In genomic region chr6:27809939-27810767, GRCh38 we compare ENCODE assay signal across 1 cellular context.
TF ChIP-seq lines count a peak whose summit lies in the region.

No MANE protein-coding gene starts in this region.

TF ChIP-seq in K562, 482 proteins besides CTCF, POLR2A, EP300 and RAD21 (continued from another document and continues in another):
- TF ChIP-seq ZBTB43 (CRISPR knock-in tag; IDR thresholded peaks at IDR 0.05) (peak; percentile 93), PHTF2 (CRISPR knock-in tag; IDR thresholded peaks at IDR 0.05) (peak; percentile 54; the same call in 1 of the 2 replicates), DNMT1 (IDR thresholded peaks at IDR 0.05) (no peak), ESRRA (IDR thresholded peaks at IDR 0.05; ENCODE audit: borderline replicate concordance, low read depth) (peak; percentile 39; the same call in 1 of the 2 replicates), ZEB2 (IDR thresholded peaks at IDR 0.05) (peak; percentile 62; the same call in 1 of the 2 replicates), NR3C1 (CRISPR knock-in tag; IDR thresholded peaks at IDR 0.05) (no peak), BRF2 (IDR thresholded peaks at IDR 0.05; ENCODE audit: borderline replicate concordance, insufficient read depth, insufficient read length) (no peak), PTRF (tag; IDR thresholded peaks at IDR 0.05) (no peak), GABPB2 (CRISPR knock-in tag; conservative IDR thresholded peaks at IDR 0.05) (peak; percentile 78; the same call in 1 of the 2 replicates), SMAD3 (CRISPR knock-in tag; conservative IDR thresholded peaks at IDR 0.05) (no peak), CLOCK (CRISPR knock-in tag; IDR thresholded peaks at IDR 0.05; ENCODE audit: borderline replicate concordance) (no peak), NFIX (CRISPR knock-in tag; IDR thresholded peaks at IDR 0.05; ENCODE audit: low read depth) (no peak), BACH1 (tag; IDR thresholded peaks at IDR 0.05) (no peak), BRCA1 (IDR thresholded peaks at IDR 0.05) (no peak), BRCA1 (CRISPR knock-in tag; IDR thresholded peaks at IDR 0.05) (0 out of 2 replicates have a peak, but pooled peaks have one; percentile 38), MEF2A (IDR thresholded peaks at IDR 0.05; ENCODE audit: control insufficient read depth, low read depth, low read length) (no peak), TEAD2 (tag; IDR thresholded peaks at IDR 0.05) (no peak), ARID3A (IDR thresholded peaks at IDR 0.05; ENCODE audit: borderline replicate concordance, low read depth, low read length) (0 out of 2 replicates have a peak, but pooled peaks have one; percentile 36), ZNF551 (CRISPR knock-in tag; IDR thresholded peaks at IDR 0.05) (0 out of 2 replicates have a peak, but pooled peaks have one; percentile 25), ZNF668 (CRISPR knock-in tag; IDR thresholded peaks at IDR 0.05) (no peak; the same call in 1 of the 2 replicates), TBL1XR1 (IDR thresholded peaks at IDR 0.05; ENCODE audit: low read length in 2 of 2) (no peak; a peak in 2 of 4 replicates), DMBX1 (CRISPR knock-in tag; IDR thresholded peaks at IDR 0.05; ENCODE audit: borderline replicate concordance) (peak; percentile 64), ELK3 (CRISPR knock-in tag; IDR thresholded peaks at IDR 0.05) (no peak), E2F6 (IDR thresholded peaks at IDR 0.05; ENCODE audit: borderline replicate concordance in 1 of 2, extremely low read depth in 1 of 2, insufficient read depth in 1 of 2, insufficient read length in 1 of 2, low read depth in 1 of 2, low read length in 1 of 2, poor library complexity in 1 of 2, severe bottlenecking in 1 of 2) (peak; percentile 13 to 33), GTF2F1 (IDR thresholded peaks at IDR 0.05; ENCODE audit: low read depth, low read length) (peak; percentile 96), ATF3 (IDR thresholded peaks at IDR 0.05) (no peak), ATF3 (CRISPR knock-in tag; conservative IDR thresholded peaks at IDR 0.05) (peak; percentile 76), POLR2B (IDR thresholded peaks at IDR 0.05; ENCODE audit: low read depth, partially characterized antibody) (peak; percentile 99), GATAD2B (IDR thresholded peaks at IDR 0.05; ENCODE audit: borderline replicate concordance) (no peak), JUN (IDR thresholded peaks at IDR 0.05; ENCODE audit: borderline replicate concordance, low read depth, low read length) (peak; percentile 29; the same call in 1 of the 2 replicates), JUN (CRISPR knock-in tag; IDR thresholded peaks at IDR 0.05; ENCODE audit: borderline replicate concordance) (peak; percentile 77; the same call in 1 of the 2 replicates), ADNP (tag; IDR thresholded peaks at IDR 0.05) (no peak), FOXA3 (CRISPR knock-in tag; conservative IDR thresholded peaks at IDR 0.05 in 1 of 2, IDR thresholded peaks at IDR 0.05 in 1 of 2) (peak in 1 of 2 experiments; percentile 37; a peak in 1 of 4 replicates), ZZZ3 (IDR thresholded peaks at IDR 0.05) (no peak), ZNF217 (CRISPR knock-in tag; IDR thresholded peaks at IDR 0.05) (no peak), MCM5 (IDR thresholded peaks at IDR 0.05; ENCODE audit: low read depth) (no peak), SRSF1 (IDR thresholded peaks at IDR 0.05; ENCODE audit: low read depth, low read length) (0 out of 2 replicates have a peak, but pooled peaks have one; percentile 86), NR2C2 (CRISPR knock-in tag; IDR thresholded peaks at IDR 0.05) (peak; percentile 88), NR2C2 (tag; IDR thresholded peaks at IDR 0.05) (no peak), CHCHD3 (CRISPR knock-in tag; IDR thresholded peaks at IDR 0.05) (peak; percentile 96), ZBTB12 (CRISPR knock-in tag; IDR thresholded peaks at IDR 0.05) (no peak), HMBOX1 (IDR thresholded peaks at IDR 0.05) (no peak), RAD51 (IDR thresholded peaks at IDR 0.05; ENCODE audit: borderline replicate concordance, low read depth) (no peak), CREM (IDR thresholded peaks at IDR 0.05; ENCODE audit: low read depth) (peak; percentile 54), ZSCAN32 (CRISPR knock-in tag; IDR thresholded peaks at IDR 0.05) (no peak), SAP30 (IDR thresholded peaks at IDR 0.05; ENCODE audit: borderline replicate concordance, insufficient read depth, low read depth, low read length, poor library complexity, severe bottlenecking) (peak; percentile 70), ZKSCAN1 (IDR thresholded peaks at IDR 0.05; ENCODE audit: low read depth, low read length) (peak; percentile 83), ZNF77 (CRISPR knock-in tag; IDR thresholded peaks at IDR 0.05) (no peak), ZBTB49 (CRISPR knock-in tag; IDR thresholded peaks at IDR 0.05; ENCODE audit: borderline replicate concordance) (no peak; the same call in 1 of the 2 replicates), CTCFL (IDR thresholded peaks at IDR 0.05; ENCODE audit: borderline replicate concordance, insufficient read depth, low read depth, low read length, poor library complexity, severe bottlenecking) (no peak), WHSC1 (IDR thresholded peaks at IDR 0.05; ENCODE audit: low read length) (peak; percentile 53)
